12 cellular contexts compared by ENCODE assay signal in the genomic region with DNA sequence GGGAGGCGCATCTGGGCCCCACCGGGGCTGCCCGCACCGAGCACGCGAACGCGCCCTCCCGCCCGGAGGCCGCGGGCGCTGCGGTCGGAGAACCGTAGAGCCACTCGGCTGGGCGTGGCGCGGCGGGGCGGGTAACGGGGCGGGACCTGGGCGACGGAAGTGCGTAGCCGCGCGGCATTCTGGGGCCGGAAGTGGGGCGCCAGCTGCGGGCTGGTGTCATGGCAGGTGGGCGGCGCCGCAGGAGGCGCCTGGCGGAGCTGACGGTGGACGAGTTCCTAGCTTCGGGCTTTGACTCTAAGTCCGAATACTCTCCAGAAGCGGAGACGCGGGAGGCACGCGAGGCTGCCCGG. TPM values are rescaled to one million over a fixed set of nuclear protein-coding genes. Genes with fewer than 3 reads are reported as not detected.
A peak's percentile ranks its signal among the peaks of the same experiment; 100 is the strongest.
DNase-seq lines count a peak whose midpoint lies in the region; ATAC-seq and TF ChIP-seq lines count a peak whose summit lies in the region.
"Not testable (repeated sequence)": the region's sequence is repeated elsewhere in the genome, so short reads cannot be mapped to it uniquely, and the experiment has no call there.
"Had no signal": no experiment of that assay in that cellular context is flagged by ENCODE, and none has a peak within 500 bp of the region (broad histone marks: within the 10 kb centered on the region; RNA-seq: fewer than 3 reads in every experiment).

No MANE protein-coding gene starts in this region.

- H3K36me3 Mint-ChIP-seq in activated T-cell treated with anti-CD3 and anti-CD28 coated beads, Interleukin-2, amount 50 U/mL, for 4 hours (ENCODE audit: insufficient read depth): not testable (repeated sequence)

- H3K4me1 ChIP-seq in mucosa of descending colon (ENCODE audit: low read depth): not testable (repeated sequence)

- H3K9me3 ChIP-seq in mucosa of descending colon: not testable (repeated sequence)

- not testable (repeated sequence) for TF ChIP-seq CTCF in BJ (IDR thresholded peaks at IDR 0.05; ENCODE audit: insufficient read depth, low read depth, low read length); mucosa of descending colon (IDR thresholded peaks at IDR 0.05)

- H3K9me3 Mint-ChIP-seq in activated T-cell treated with anti-CD3 and anti-CD28 coated beads, Interleukin-2, amount 50 U/mL, for 4 hours: not testable (repeated sequence)

- H3K27me3 Mint-ChIP-seq in activated T-cell treated with anti-CD3 and anti-CD28 coated beads, Interleukin-2, amount 50 U/mL, for 4 hours (ENCODE audit: low read depth): not testable (repeated sequence)

- not testable (repeated sequence) for DNase-seq in BJ (ENCODE audit: low read depth); activated T-cell treated with anti-CD3 and anti-CD28 coated beads, Interleukin-2, amount 50 U/mL, for 4 hours
- DNase-seq in H7 (peak; percentile 33), T-helper 22 cell (ENCODE audit: low read depth) (peak; percentile 7), head of caudate nucleus (peak in 28 of 42 donors; percentile 10 to 78 (median 42)), mucosa of descending colon (peak; percentile 64 to 83 (median 72))
- peak; percentile 30 for DNase-seq in central memory CD4-positive, alpha-beta T cell
- peak; percentile 13 for DNase-seq in stimulated activated CD4-positive, alpha-beta T cell treated with anti-CD3 and anti-CD28 coated beads, Interleukin-4, amount 100 ng/mL, for 24 hours

- CTCF ChIA-PET in BJ (lab: Yijun Ruan, JAX): not testable (repeated sequence)

- H3K27me3 ChIP-seq in BJ (ENCODE audit: control insufficient read depth, insufficient read depth, low read length); H7 (ENCODE audit: control insufficient read depth, insufficient read depth, low read length): not testable (repeated sequence)

- not testable (repeated sequence) for H3K4me1 Mint-ChIP-seq in activated T-cell treated with anti-CD3 and anti-CD28 coated beads, Interleukin-2, amount 50 U/mL, for 4 hours (ENCODE audit: low read depth)

- not testable (repeated sequence) for H3K4me3 Mint-ChIP-seq in activated T-cell treated with anti-CD3 and anti-CD28 coated beads, Interleukin-2, amount 50 U/mL, for 4 hours

- peak; percentile 65 to 67 for ATAC-seq in activated T-cell treated with anti-CD3 and anti-CD28 coated beads, Interleukin-2, amount 50 U/mL, for 4 hours
- ATAC-seq in mucosa of descending colon: peak; percentile 95

- H3K36me3 ChIP-seq in BJ (ENCODE audit: control insufficient read depth, insufficient read depth, low read length); H7 (replicated peaks; ENCODE audit: control insufficient read depth, insufficient read depth, low read length); mucosa of descending colon (ENCODE audit: low read depth): not testable (repeated sequence)

- POLR2A ChIA-PET in BJ (lab: Charles Lee): not testable (repeated sequence)

- intact Hi-C loops in head of caudate nucleus (cut with DNase I); mucosa of descending colon (cut with DNase I, micrococcal nuclease): not testable (repeated sequence)

- peak overlapping the region; percentile 24 for H3K4me3 ChIP-seq in BJ (ENCODE audit: low read depth, low read length)
- not testable (repeated sequence) for H3K4me3 ChIP-seq in H7 (ENCODE audit: insufficient read depth, low read depth, low read length); mucosa of descending colon

RNA-seq across cellular contexts. Expression of gene TUBA3E, which starts 30.9 kb away (rescaled TPM):
- not detected in 2 replicates for polyA plus RNA-seq in BJ (2011; rRNA removed)
- polyA minus RNA-seq in BJ (2011; rRNA and poly(A)+ RNA removed): not detected in 2 replicates
- total RNA-seq in H7 (2014; rRNA removed; shearing (Covaris generic)): not detected in 2 replicates
- total RNA-seq in activated T-cell treated with anti-CD3 and anti-CD28 coated beads, Interleukin-2, amount 50 U/mL, for 4 hours: not detected
- not detected for total RNA-seq in mucosa of descending colon
- total RNA-seq: activated naive CD4-positive, alpha-beta T cell treated with anti-CD3 and anti-CD28 coated beads, Interleukin-2, amount 50 U/mL, for 72 hours; HepG2; PC-9; progenitor cell of endocrine pancreas had no signal
- polyA plus RNA-seq: HepG2 had no signal

RNA-seq across cellular contexts. Expression of gene MZT2B, which starts 47.1 kb away (rescaled TPM):
- polyA plus RNA-seq in BJ (2011; rRNA removed): 128 and 199 TPM in 2 replicates
- polyA minus RNA-seq in BJ (2011; rRNA and poly(A)+ RNA removed): 11.3 and 11.8 TPM in 2 replicates
- total RNA-seq in H7 (2014; rRNA removed; shearing (Covaris generic)): 268 and 277 TPM in 2 replicates
- 100 to 1,000 TPM; 263 to 292 (median 276) TPM for total RNA-seq in activated T-cell treated with anti-CD3 and anti-CD28 coated beads, Interleukin-2, amount 50 U/mL, for 4 hours
- total RNA-seq in mucosa of descending colon: 100 to 1,000 TPM; 171 to 215 (median 210) TPM

RNA-seq across cellular contexts. Expression of gene SMPD4, which starts 47.7 kb away (rescaled TPM):
- 25.0 and 60.1 TPM in 2 replicates for polyA plus RNA-seq in BJ (2011; rRNA removed)
- 26.2 TPM in 2 replicates for polyA minus RNA-seq in BJ (2011; rRNA and poly(A)+ RNA removed)
- 68.8 and 69.7 TPM in 2 replicates for total RNA-seq in H7 (2014; rRNA removed; shearing (Covaris generic))
- 100 to 1,000 TPM; 102 to 113 (median 103) TPM for total RNA-seq in activated T-cell treated with anti-CD3 and anti-CD28 coated beads, Interleukin-2, amount 50 U/mL, for 4 hours
- total RNA-seq in mucosa of descending colon: 10 to 100 TPM; 37.9 to 41.5 (median 38.2) TPM
